In genomic region chr9:120877276-120878034, GRCh38 we compare ENCODE assay signal across 8 cellular contexts. TPM values are rescaled to one million over a fixed set of nuclear protein-coding genes. Genes with fewer than 3 reads are reported as not detected.
DNase-seq lines count a peak whose midpoint lies in the region; ATAC-seq and TF ChIP-seq lines count a peak whose summit lies in the region.

No MANE protein-coding gene starts in this region.

- H3K4me3 ChIP-seq in muscle layer of colon (ENCODE audit: low read depth in 1 of 2, low read length in 2 of 2), result peak overlapping the region; percentile 68 to 76

- CTCF ChIA-PET in CD4-positive, alpha-beta T cell (lab: Charles Lee), result interaction anchor here (0.6 to 3.3 kb wide), 7 partner anchors 9 to 59 kb away, joined by 3 to 23 read pairs (median 4); partner anchors contain the start of gene TRAF1

- H3K36me3 ChIP-seq in muscle layer of colon (ENCODE audit: insufficient read depth, low read length), result no peaks in the 10 kb centered on the region

- H3K4me1 ChIP-seq in muscle layer of colon (ENCODE audit: insufficient read depth, low read length), result peaks cover 6% of the 10 kb centered on the region

- peaks cover 30% of the 10 kb centered on the region for H3K36me3 Mint-ChIP-seq in CD4-positive, alpha-beta T cell (ENCODE audit: low read depth)

- POLR2A ChIA-PET in CD4-positive, alpha-beta T cell (lab: Charles Lee), result interaction anchor here (0.6 to 10.8 kb wide), 12 partner anchors 7 to 52 kb away, joined by 3 to 327 read pairs (median 8); partner anchors contain the start of gene TRAF1

- peak; percentile 44 to 72 (median 56) for DNase-seq in CD4-positive, alpha-beta T cell
- DNase-seq in HK-2 (ENCODE audit: unreplicated experiment), result peak; percentile 77
- DNase-seq in NOMO-1 treated with DMSO at 0.1 percent for 48 hours (lab: John Stamatoyannopoulos, UW; ENCODE audit: unreplicated experiment), result peak; percentile 68
- peak; percentile 74 for DNase-seq in activated T-cell treated with anti-CD3 and anti-CD28 coated beads, Interleukin-2, amount 50 U/mL, for 1 hour
- peak; percentile 71 for DNase-seq in superior temporal gyrus (ENCODE audit: extremely low spot score)

- no peaks in the 10 kb centered on the region for H3K27me3 Mint-ChIP-seq in CD4-positive, alpha-beta T cell

- peak overlapping the region; percentile 93 for H3K27ac Mint-ChIP-seq in CD4-positive, alpha-beta T cell

- H3K9ac ChIP-seq in muscle layer of colon (ENCODE audit: low read length), result peak overlapping the region; percentile 39

- peak overlapping the region; percentile 96 for H3K4me3 Mint-ChIP-seq in CD4-positive, alpha-beta T cell

- intact Hi-C loops in CD4-positive, alpha-beta T cell (cut with DNase I, micrococcal nuclease), result loop anchor here (2.0 to 5.0 kb wide), 5 partner anchors 15 to 105 kb away; partner anchors contain the start of gene TRAF1 (in 1 of the 2)

- peaks cover 81% of the 10 kb centered on the region for H3K4me1 Mint-ChIP-seq in CD4-positive, alpha-beta T cell (ENCODE audit: low read depth)

- H3K9me3 ChIP-seq in CD4-positive, alpha-beta T cell (ENCODE audit: control insufficient read depth, low read length), result no peaks in the 10 kb centered on the region
- no peaks in the 10 kb centered on the region for H3K9me3 ChIP-seq in muscle layer of colon (ENCODE audit: low read length)

- no peak for TF ChIP-seq CTCF in CD4-positive, alpha-beta T cell (IDR thresholded peaks at IDR 0.05)

- no peaks in the 10 kb centered on the region for H3K9me3 Mint-ChIP-seq in CD4-positive, alpha-beta T cell

- peak overlapping the region; percentile 86 for H3K27ac ChIP-seq in CD4-positive, alpha-beta T cell (ENCODE audit: low read depth, low read length)
- peak overlapping the region; percentile 88 for H3K27ac ChIP-seq in muscle layer of colon (ENCODE audit: low read depth, low read length)

- peak; percentile 43 for ATAC-seq in CD4-positive, alpha-beta T cell (ENCODE audit: poor library complexity)
- ATAC-seq in GM19372 (IDR thresholded peaks at IDR 0.05; ENCODE audit: low read depth, unreplicated experiment) (peak; percentile 47), esophagus mucosa (peak; percentile 3)

- H3K27me3 ChIP-seq in CD4-positive, alpha-beta T cell (ENCODE audit: control insufficient read depth, insufficient read depth, low read length), result no peaks in the 10 kb centered on the region
- H3K27me3 ChIP-seq in muscle layer of colon (ENCODE audit: control insufficient read depth in 1 of 2, insufficient read depth in 2 of 2, low read length in 2 of 2), result no peaks in the 10 kb centered on the region

RNA-seq across cellular contexts. Expression of gene PHF19, which starts 0.5 kb away (rescaled TPM):
- total RNA-seq in CD4-positive, alpha-beta T cell, result 10 to 100 TPM; 60.3 to 63.0 TPM
- 25.3 TPM for total RNA-seq in esophagus mucosa

RNA-seq across cellular contexts. Expression of gene PSMD5, which starts 34.7 kb away (rescaled TPM):
- 10 to 100 TPM; 35.4 to 44.3 TPM for total RNA-seq in CD4-positive, alpha-beta T cell
- 45.2 TPM for total RNA-seq in esophagus mucosa

RNA-seq across cellular contexts. Expression of gene TRAF1, which starts 49.1 kb away (rescaled TPM):
- total RNA-seq in CD4-positive, alpha-beta T cell, result 10 to 100 TPM; 60.3 to 61.7 TPM
- total RNA-seq in esophagus mucosa, result 1.2 TPM

Comparison
In these comparisons a context has a peak if more than half of its experiments do, and no peak if none do; other contexts are left out.
1. Peak in every context shown above with its lines: DNase-seq, ATAC-seq, H3K4me3 ChIP-seq and H3K27ac ChIP-seq.
2. RNA of gene TRAF1, which starts 49.1 kb away (total RNA-seq): 60.3 to 61.7 TPM in CD4-positive, alpha-beta T cell; 1.2 TPM in esophagus mucosa (single experiment); every median in the first group is over 10 times any median in the second.